24 cellular contexts compared by ENCODE assay signal in the genomic region with DNA sequence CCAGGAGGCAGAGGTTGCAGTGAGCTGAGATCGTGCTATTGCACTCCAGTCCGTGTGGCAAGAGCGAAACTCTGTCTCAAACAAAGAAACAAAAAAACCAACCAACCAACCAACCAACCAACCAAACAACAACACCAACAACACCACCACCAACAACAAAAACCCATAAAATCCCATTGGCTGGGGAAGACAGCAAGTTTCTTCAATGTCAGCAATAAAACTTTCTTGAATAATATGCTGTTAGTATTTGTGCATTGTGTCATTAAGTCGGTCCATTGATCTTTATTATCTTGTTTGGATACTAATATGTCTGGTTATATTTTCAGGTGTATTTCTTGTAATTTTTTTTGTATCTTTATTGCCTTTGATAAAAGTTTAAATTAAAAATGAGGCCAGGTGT.
"Had no signal": no experiment of that assay in that cellular context is flagged by ENCODE, and none has a peak within 500 bp of the region (broad histone marks: within the 10 kb centered on the region; RNA-seq: fewer than 3 reads in every experiment).

No MANE protein-coding gene starts in this region.

- H3K4me3 Mint-ChIP-seq: activated CD8-positive, alpha-beta memory T cell treated with anti-CD3 and anti-CD28 coated beads, Interleukin-2, amount 10 ng/mL, durations not matched to agents 7 days and 5 days; activated naive CD4-positive, alpha-beta T cell treated with anti-CD3 and anti-CD28 coated beads, Interleukin-2, amount 50 U/mL, for 24 hours; activated T-cell treated with anti-CD3 and anti-CD28 coated beads, Interleukin-2, amount 50 U/mL, for 24 hours; activated T-helper 1 cell treated with anti-CD3 and anti-CD28 coated beads, Interleukin-12 subunit alpha, Interleukin-12 subunit beta, Interleukin-2, Interleukin-4 antibody, amounts not matched to agents 30 ng/mL and 10 ng/mL and 1 ng/mL, durations not matched to agents 14 hours and 24 hours and 36 hours; T-helper 1 cell treated with Interleukin-12 subunit alpha and Interleukin-12 subunit beta and Interleukin-4 antibody, amounts not matched to agents 30 μg/mL and 1 μg/mL, for 36 hours; WTC11 had no signal

- ATAC-seq: activated CD8-positive, alpha-beta memory T cell treated with anti-CD3 and anti-CD28 coated beads, Interleukin-2, amount 10 ng/mL, durations not matched to agents 7 days and 5 days; body of pancreas; WTC11 had no signal

- DNase-seq: activated CD4-positive, alpha-beta T cell treated with anti-CD3 and anti-CD28 coated beads for 48 hours; activated CD4-positive, alpha-beta T cell treated with anti-CD3 and anti-CD28 coated beads, Interleukin-2, amount 50 U/mL, for 48 hours; activated CD4-positive, CD25-positive, alpha-beta regulatory T cell treated with anti-CD3 and anti-CD28 coated beads, Interleukin-2, amount 50 U/mL, for 72 hours; activated CD8-positive, alpha-beta memory T cell treated with anti-CD3 and anti-CD28 coated beads, Interleukin-2, amount 10 ng/mL, durations not matched to agents 7 days and 5 days; activated effector memory CD4-positive, alpha-beta T cell treated with Interleukin-2 at 50 U/mL for 16 hours; activated naive CD4-positive, alpha-beta T cell; activated T-cell treated with anti-CD3 and anti-CD28 coated beads, Interleukin-2, amount 50 U/mL, for 24 hours; aorta; body of pancreas; central memory CD4-positive, alpha-beta T cell; MM.1S; NCI-H1105; NCI-H1436; NCI-H1694 treated with DMSO at 0.1 percent for 48 hours; NCI-H2029 treated with DMSO at 0.1 percent for 48 hours; NCI-H510A treated with DMSO at 0.1 percent for 48 hours; NCI-H69; Peyer's patch; SHP77 treated with DMSO at 0.1 percent for 48 hours had no signal

- H3K4me3 ChIP-seq: body of pancreas, Peyer's patch had no signal

- H3K9me3 Mint-ChIP-seq: activated T-cell treated with anti-CD3 and anti-CD28 coated beads, Interleukin-2, amount 50 U/mL, for 24 hours; T-helper 1 cell treated with Interleukin-12 subunit alpha and Interleukin-12 subunit beta and Interleukin-4 antibody, amounts not matched to agents 30 μg/mL and 1 μg/mL, for 36 hours had no signal

- H3K27ac ChIP-seq: body of pancreas, Peyer's patch had no signal

- H3K36me3 ChIP-seq: Peyer's patch had no signal

- H3K27me3 Mint-ChIP-seq: activated CD8-positive, alpha-beta memory T cell treated with anti-CD3 and anti-CD28 coated beads, Interleukin-2, amount 10 ng/mL, durations not matched to agents 7 days and 5 days had no signal

- H3K4me1 ChIP-seq: Peyer's patch had no signal

- FAIRE-seq: bronchial epithelial cell had no signal

- H3K9me3 ChIP-seq: body of pancreas, Peyer's patch had no signal

- H3K27me3 ChIP-seq: body of pancreas, Peyer's patch had no signal

- H3K4me1 Mint-ChIP-seq: activated naive CD4-positive, alpha-beta T cell treated with anti-CD3 and anti-CD28 coated beads, Interleukin-2, amount 50 U/mL, for 24 hours had no signal

- H3K27ac Mint-ChIP-seq: activated CD8-positive, alpha-beta memory T cell treated with anti-CD3 and anti-CD28 coated beads, Interleukin-2, amount 10 ng/mL, durations not matched to agents 7 days and 5 days; activated naive CD4-positive, alpha-beta T cell treated with anti-CD3 and anti-CD28 coated beads, Interleukin-2, amount 50 U/mL, for 24 hours; activated T-cell treated with anti-CD3 and anti-CD28 coated beads, Interleukin-2, amount 50 U/mL, for 24 hours; activated T-helper 1 cell treated with anti-CD3 and anti-CD28 coated beads, Interleukin-12 subunit alpha, Interleukin-12 subunit beta, Interleukin-2, Interleukin-4 antibody, amounts not matched to agents 30 ng/mL and 10 ng/mL and 1 ng/mL, durations not matched to agents 14 hours and 24 hours and 36 hours; T-helper 1 cell treated with Interleukin-12 subunit alpha and Interleukin-12 subunit beta and Interleukin-4 antibody, amounts not matched to agents 30 μg/mL and 1 μg/mL, for 36 hours; WTC11 had no signal
